Comparison of ENCODE assay signal across 20 cellular contexts in the genomic region with DNA sequence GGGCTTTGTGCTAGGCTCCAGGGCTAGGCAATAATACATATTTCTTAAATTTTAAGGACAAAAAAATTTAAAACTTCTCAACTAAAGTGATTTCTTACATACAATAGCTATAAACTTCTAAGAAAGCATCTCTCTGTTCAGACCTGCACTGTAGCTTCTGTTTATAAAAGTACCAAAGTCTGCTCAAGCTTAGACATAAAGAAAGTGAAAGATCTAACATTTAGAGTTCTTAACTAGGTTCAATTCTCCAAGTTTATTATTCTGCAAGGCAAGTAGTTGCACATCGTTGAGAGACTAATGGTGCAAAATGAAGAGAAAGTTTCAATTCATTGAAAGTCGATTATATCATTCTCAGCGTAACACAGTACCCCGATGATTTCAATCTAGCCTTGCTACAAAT.
DNase-seq lines count a peak whose midpoint lies in the region; ATAC-seq and TF ChIP-seq lines count a peak whose summit lies in the region.
"Had no signal": no experiment of that assay in that cellular context is flagged by ENCODE, and none has a peak within 500 bp of the region (broad histone marks: within the 10 kb centered on the region; RNA-seq: fewer than 3 reads in every experiment).

No MANE protein-coding gene starts in this region.

- no peak overlapping the region for H3K4me3 Mint-ChIP-seq in stimulated activated memory B cell treated with anti-CD40 and anti-IgM and Interleukin-4, amounts not matched to agents 10 μg/mL and 1 μg/mL and 100 μg/mL, for 72 hours
- no peak overlapping the region for H3K4me3 Mint-ChIP-seq in activated CD8-positive, alpha-beta T cell treated with anti-CD3 and anti-CD28 coated beads, Interleukin-2, amount 10 ng/mL, durations not matched to agents 7 days and 5 days
- H3K4me3 Mint-ChIP-seq: dendritic cell treated with granulocyte-macrophage colony-stimulating factor and Interleukin-4, amounts not matched to agents 40 ng/mL and 50 ng/mL, for 4 days; H9; mesothelial cell of epicardium; natural killer cell had no signal

- H3K27me3 Mint-ChIP-seq in stimulated activated memory B cell treated with anti-CD40 and anti-IgM and Interleukin-4, amounts not matched to agents 10 μg/mL and 1 μg/mL and 100 μg/mL, for 72 hours: no peaks in the 10 kb centered on the region
- H3K27me3 Mint-ChIP-seq in activated CD8-positive, alpha-beta T cell treated with anti-CD3 and anti-CD28 coated beads, Interleukin-2, amount 10 ng/mL, durations not matched to agents 7 days and 5 days (ENCODE audit: low read depth): no peaks in the 10 kb centered on the region
- H3K27me3 Mint-ChIP-seq: dendritic cell treated with granulocyte-macrophage colony-stimulating factor and Interleukin-4, amounts not matched to agents 40 ng/mL and 50 ng/mL, for 4 days had no signal

- POLR2A ChIA-PET in activated CD8-positive, alpha-beta T cell treated with anti-CD3 and anti-CD28 coated beads, Interleukin-2, amount 10 ng/mL, durations not matched to agents 7 days and 5 days (lab: Charles Lee): no interaction called here

- H3K36me3 Mint-ChIP-seq in stimulated activated memory B cell treated with anti-CD40 and anti-IgM and Interleukin-4, amounts not matched to agents 10 μg/mL and 1 μg/mL and 100 μg/mL, for 72 hours: no peaks in the 10 kb centered on the region
- H3K36me3 Mint-ChIP-seq in activated CD8-positive, alpha-beta T cell treated with anti-CD3 and anti-CD28 coated beads, Interleukin-2, amount 10 ng/mL, durations not matched to agents 7 days and 5 days (ENCODE audit: low read depth): no peaks in the 10 kb centered on the region
- H3K36me3 Mint-ChIP-seq: natural killer cell had no signal

- peak overlapping the region; percentile 64 for H3K27ac Mint-ChIP-seq in stimulated activated memory B cell treated with anti-CD40 and anti-IgM and Interleukin-4, amounts not matched to agents 10 μg/mL and 1 μg/mL and 100 μg/mL, for 72 hours
- no peak overlapping the region for H3K27ac Mint-ChIP-seq in activated CD8-positive, alpha-beta T cell treated with anti-CD3 and anti-CD28 coated beads, Interleukin-2, amount 10 ng/mL, durations not matched to agents 7 days and 5 days
- H3K27ac Mint-ChIP-seq: dendritic cell treated with granulocyte-macrophage colony-stimulating factor and Interleukin-4, amounts not matched to agents 40 ng/mL and 50 ng/mL, for 4 days; H9; mesothelial cell of epicardium; natural killer cell had no signal

- H3K9me3 Mint-ChIP-seq in stimulated activated memory B cell treated with anti-CD40 and anti-IgM and Interleukin-4, amounts not matched to agents 10 μg/mL and 1 μg/mL and 100 μg/mL, for 72 hours: peaks cover 5% of the 10 kb centered on the region
- no peaks in the 10 kb centered on the region for H3K9me3 Mint-ChIP-seq in activated CD8-positive, alpha-beta T cell treated with anti-CD3 and anti-CD28 coated beads, Interleukin-2, amount 10 ng/mL, durations not matched to agents 7 days and 5 days (ENCODE audit: insufficient read depth)
- H3K9me3 Mint-ChIP-seq: dendritic cell treated with granulocyte-macrophage colony-stimulating factor and Interleukin-4, amounts not matched to agents 40 ng/mL and 50 ng/mL, for 4 days had no signal

- no peak for DNase-seq in activated CD8-positive, alpha-beta T cell treated with anti-CD3 and anti-CD28 coated beads, Interleukin-2, amount 10 ng/mL, durations not matched to agents 7 days and 5 days
- DNase-seq in NCI-H2171 (lab: John Stamatoyannopoulos, UW): no peak
- DNase-seq: adrenal gland; H9; head of caudate nucleus; left lung; natural killer cell; NCI-H510A; pancreas; right lobe of liver; stimulated activated CD8-positive, alpha-beta memory T cell treated with anti-CD3 and anti-CD28 coated beads, Interleukin-4, amount 100 ng/mL, for 48 hours; substantia nigra had no signal

- ATAC-seq in GM18909 (IDR thresholded peaks at IDR 0.05; ENCODE audit: poor library complexity, unreplicated experiment) (peak; percentile 48), GM21723 (IDR thresholded peaks at IDR 0.05; ENCODE audit: unreplicated experiment) (peak; percentile 56), HG03342 (IDR thresholded peaks at IDR 0.05; ENCODE audit: unreplicated experiment) (peak; percentile 47), GM18505 (IDR thresholded peaks at IDR 0.05; ENCODE audit: unreplicated experiment) (no peak), GM19455 (IDR thresholded peaks at IDR 0.05; ENCODE audit: unreplicated experiment) (no peak)
- no peak for ATAC-seq in stimulated activated memory B cell treated with anti-CD40 and anti-IgM and Interleukin-4, amounts not matched to agents 10 μg/mL and 1 μg/mL and 100 μg/mL, for 72 hours
- no peak for ATAC-seq in activated CD8-positive, alpha-beta T cell treated with anti-CD3 and anti-CD28 coated beads, Interleukin-2, amount 10 ng/mL, durations not matched to agents 7 days and 5 days
- ATAC-seq: left lung, natural killer cell, pancreas, right lobe of liver had no signal

- TF ChIP-seq POLR2A in GM18505 (IDR thresholded peaks at IDR 0.05; ENCODE audit: borderline replicate concordance, extremely low read depth, insufficient read depth, insufficient read length): no peak

- peaks cover 7% of the 10 kb centered on the region for H3K4me1 Mint-ChIP-seq in stimulated activated memory B cell treated with anti-CD40 and anti-IgM and Interleukin-4, amounts not matched to agents 10 μg/mL and 1 μg/mL and 100 μg/mL, for 72 hours
- H3K4me1 Mint-ChIP-seq in activated CD8-positive, alpha-beta T cell treated with anti-CD3 and anti-CD28 coated beads, Interleukin-2, amount 10 ng/mL, durations not matched to agents 7 days and 5 days (ENCODE audit: low read depth): no peaks in the 10 kb centered on the region
- H3K4me1 Mint-ChIP-seq: H9, mesothelial cell of epicardium, natural killer cell had no signal

- CTCF ChIA-PET in activated CD8-positive, alpha-beta T cell treated with anti-CD3 and anti-CD28 coated beads, Interleukin-2, amount 10 ng/mL, durations not matched to agents 7 days and 5 days (lab: Charles Lee): no interaction called here

Comparison
In these comparisons a context has a peak if more than half of its experiments do, and no peak if none do; other contexts are left out.
1. ATAC-seq: peak in GM18909 (single experiment), GM21723 (single experiment) and HG03342 (single experiment); none in stimulated activated memory B cell treated with anti-CD40 and anti-IgM and Interleukin-4, amounts not matched to agents 10 μg/mL and 1 μg/mL and 100 μg/mL, for 72 hours (single experiment), GM18505 (single experiment), GM19455 (single experiment) and activated CD8-positive, alpha-beta T cell treated with anti-CD3 and anti-CD28 coated beads, Interleukin-2, amount 10 ng/mL, durations not matched to agents 7 days and 5 days (single experiment).